9 cellular contexts compared by ENCODE assay signal in the genomic region with DNA sequence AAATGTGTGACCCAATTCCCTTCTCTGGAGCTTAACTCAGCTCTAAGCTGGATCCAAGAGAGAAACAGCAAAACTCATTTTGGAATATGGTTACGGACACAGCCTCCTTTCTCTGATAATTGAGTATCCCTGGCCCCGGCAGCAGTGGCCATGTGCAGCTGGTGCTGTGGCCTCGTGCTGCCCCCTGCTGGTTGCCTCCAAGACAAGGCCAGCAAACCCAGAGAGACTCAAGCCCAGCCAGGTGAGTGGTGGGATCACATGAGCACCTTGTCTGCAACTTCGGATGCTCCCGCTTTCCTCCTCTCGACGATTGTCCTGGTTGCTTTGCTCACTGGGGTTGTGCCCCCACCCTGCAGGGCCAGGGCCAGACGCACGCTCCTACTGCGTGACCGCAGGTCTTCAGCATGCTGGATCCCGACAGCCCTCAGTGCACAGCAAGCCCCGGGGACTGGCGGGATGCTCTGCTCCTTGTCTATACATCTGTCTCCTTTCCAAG. TPM values are rescaled to one million over a fixed set of nuclear protein-coding genes. Genes with fewer than 3 reads are reported as not detected.
A peak's percentile ranks its signal among the peaks of the same experiment; 100 is the strongest.
DNase-seq lines count a peak whose midpoint lies in the region; ATAC-seq, FAIRE-seq and TF ChIP-seq lines count a peak whose summit lies in the region.
"Had no signal": no experiment of that assay in that cellular context is flagged by ENCODE, and none has a peak within 500 bp of the region (broad histone marks: within the 10 kb centered on the region; RNA-seq: fewer than 3 reads in every experiment).

No MANE protein-coding gene starts in this region.

- H3K4me3 ChIP-seq in RWPE2 (ENCODE audit: severe bottlenecking) = no peak overlapping the region
- no peak overlapping the region for H3K4me3 ChIP-seq in pancreas
- H3K4me3 ChIP-seq in tibial nerve = no peak overlapping the region

- DNase-seq in Calu3 (peak; percentile 85), HS-27A (ENCODE audit: low read depth) (peak; percentile 12), RWPE2 (ENCODE audit: low spot score) (no peak), glomerular visceral epithelial cell (ENCODE audit: extremely low spot score) (peak; percentile 75), pancreas (peak; percentile 67 to 92 (median 86)), tibial nerve (ENCODE audit: low spot score in 2 of 2) (peak; percentile 46 to 73)
- peak; percentile 45 for DNase-seq in activated gamma-delta T cell treated with anti-CD3 and anti-CD28 coated beads, Interleukin-2, amount 50 U/mL, for 16 hours (ENCODE audit: low read depth)

- TF ChIP-seq CTCF in Calu3 (IDR thresholded peaks at IDR 0.05; ENCODE audit: unreplicated experiment) (peak; percentile 89), RWPE2 (IDR thresholded peaks at IDR 0.05; ENCODE audit: poor library complexity, severe bottlenecking) (peak; percentile 58), pancreas (IDR thresholded peaks at IDR 0.05) (peak; percentile 76 to 92 (median 88)), tibial nerve (IDR thresholded peaks at IDR 0.05) (peak; percentile 70 to 90 (median 83))

- H3K4me1 ChIP-seq in RWPE2 (ENCODE audit: insufficient read depth, poor library complexity, severe bottlenecking) = no peaks in the 10 kb centered on the region
- H3K4me1 ChIP-seq in pancreas = no peaks in the 10 kb centered on the region
- peaks cover 0 to 12% (median 0%) of the 10 kb centered on the region in 4 donors for H3K4me1 ChIP-seq in tibial nerve

- CTCF ChIA-PET in Calu3 (lab: Charles Lee) = interaction anchor here (1.0 kb wide), 1 partner anchor 392 kb away, joined by 4 read pairs; no protein-coding TSS in a partner anchor

- H3K4me1 Mint-ChIP-seq in Calu3 (ENCODE audit: low read depth, unreplicated experiment) = no peaks in the 10 kb centered on the region

- no peak for FAIRE-seq in pancreas (lab: Jason Lieb, UNC)
- FAIRE-seq: colon had no signal

- no peaks in the 10 kb centered on the region for H3K9me3 ChIP-seq in RWPE2 (ENCODE audit: severe bottlenecking)
- H3K9me3 ChIP-seq in pancreas = no peaks in the 10 kb centered on the region
- no peaks in the 10 kb centered on the region for H3K9me3 ChIP-seq in tibial nerve

- WGBS in pancreas, 2 donors = 10 to 13% methylated on average over 14 of the region's 14 CpGs
- 22 to 26% methylated on average over 14 of the region's 14 CpGs for WGBS in tibial nerve, 2 donors

- peaks cover 94% of the 10 kb centered on the region for H3K27me3 Mint-ChIP-seq in Calu3 (ENCODE audit: unreplicated experiment)

- H3K36me3 Mint-ChIP-seq in Calu3 (ENCODE audit: insufficient read depth, unreplicated experiment) = no peaks in the 10 kb centered on the region

- H3K4me3 Mint-ChIP-seq in Calu3 (ENCODE audit: low read depth, unreplicated experiment) = no peak overlapping the region

- intact Hi-C loops in Calu3 (cut with micrococcal nuclease; ENCODE audit: unreplicated experiment) (loop anchor here (2.0 kb wide), 1 partner anchor 369 kb away; the partner anchor contains the start of gene SFTPA2), pancreas (cut with DNase I) (loop anchor here in 1 of 3 donors (10.0 kb wide), 1 partner anchor 375 kb away; no protein-coding TSS in a partner anchor)

- TF ChIP-seq EP300 in tibial nerve (IDR thresholded peaks at IDR 0.05) = peak in 1 of 2 donors; percentile 17

- ATAC-seq in GM19452 (IDR thresholded peaks at IDR 0.05; ENCODE audit: unreplicated experiment) (peak; percentile 80), RWPE2 (ENCODE audit: low read depth) (peak; percentile 74), pancreas (peak; percentile 91 to 95 (median 94))

- BruUV-seq in Calu3 (replicated peaks; lab: Mats Ljungman, UMichigan) = no TSS peak

- no peak for TF ChIP-seq POLR2A in tibial nerve (IDR thresholded peaks at IDR 0.05)

- no peaks in the 10 kb centered on the region for H3K9me3 Mint-ChIP-seq in Calu3 (ENCODE audit: low read depth, unreplicated experiment)

- peaks cover 10% of the 10 kb centered on the region for H3K27me3 ChIP-seq in RWPE2 (ENCODE audit: insufficient read depth, poor library complexity, severe bottlenecking)
- no peaks in the 10 kb centered on the region for H3K27me3 ChIP-seq in pancreas
- H3K27me3 ChIP-seq in tibial nerve = peaks cover 0 to 11% of the 10 kb centered on the region in 2 donors

- no peak overlapping the region for H3K27ac Mint-ChIP-seq in Calu3 (ENCODE audit: unreplicated experiment)

- no peaks in the 10 kb centered on the region for H3K36me3 ChIP-seq in RWPE2 (ENCODE audit: low read depth)
- no peaks in the 10 kb centered on the region for H3K36me3 ChIP-seq in pancreas
- H3K36me3 ChIP-seq in tibial nerve = no peaks in the 10 kb centered on the region

- H3K27ac ChIP-seq in RWPE2 (ENCODE audit: poor library complexity, severe bottlenecking) (no peak overlapping the region), pancreas (no peak overlapping the region), tibial nerve (no peak overlapping the region)

RNA-seq across cellular contexts. Expression of gene SFTPD, which starts 19.4 kb away (rescaled TPM):
- total RNA-seq in Calu3 (2022) = not detected in 2 replicates
- 1 to 10 TPM; 1.5 to 3.2 (median 2.1) TPM for total RNA-seq in pancreas
- polyA plus RNA-seq in pancreas = 1 to 10 TPM; 1.7 to 5.9 TPM
- total RNA-seq in tibial nerve = 1 to 10 TPM in 2 of 4 donors, not detected in 2; 1.5 to 2.5 TPM
